ENCODE assay signal across 8 cellular contexts in genomic region chr10:68989317-68989990, GRCh38. TPM values are rescaled to one million over a fixed set of nuclear protein-coding genes. Genes with fewer than 3 reads are reported as not detected.
DNase-seq lines count a peak whose midpoint lies in the region; ATAC-seq and TF ChIP-seq lines count a peak whose summit lies in the region.

No MANE protein-coding gene starts in this region.

- TF ChIP-seq POLR2A in body of pancreas (IDR thresholded peaks at IDR 0.05) (no peak), transverse colon (IDR thresholded peaks at IDR 0.05) (no peak)

- H3K27ac ChIP-seq in body of pancreas (peak overlapping the region; percentile 42 to 91 (median 78)), liver (ENCODE audit: low read depth in 1 of 2, low read length in 2 of 2) (peak overlapping the region; percentile 69 to 70), transverse colon (peak overlapping the region; percentile 88 to 93 (median 89))

- TF ChIP-seq RAD21 in liver (IDR thresholded peaks at IDR 0.05): no peak

- 12 to 19% methylated on average over 14 to 22 of the region's 22 CpGs for WGBS in body of pancreas, 2 donors
- 24% methylated on average over 22 of the region's 22 CpGs for WGBS in liver
- whole genome bisulfite sequencing in transverse colon (ENCODE audit: low coverage in 1 of 2), 2 donors: 5 to 18% methylated on average over 13 to 20 of the region's 22 CpGs

- H3K9ac ChIP-seq in liver (ENCODE audit: low read depth in 1 of 2, low read length in 2 of 2): peak overlapping the region; percentile 60 to 84

- H3K4me1 ChIP-seq in body of pancreas (peaks cover 42% of the 10 kb centered on the region), liver (ENCODE audit: control insufficient read depth in 4 of 4, insufficient read depth in 4 of 4, low read length in 3 of 4) (peaks cover 0 to 19% (median 12%) of the 10 kb centered on the region in 4 donors), transverse colon (peaks cover 5 to 47% (median 33%) of the 10 kb centered on the region in 4 donors)

- H3K4me3 ChIP-seq in AG09309 (ENCODE audit: control insufficient read depth, low read depth, low read length): peak overlapping the region; percentile 99
- H3K4me3 ChIP-seq in body of pancreas: peak overlapping the region; percentile 85 to 95
- peak overlapping the region; percentile 86 to 96 (median 91) for H3K4me3 ChIP-seq in liver (ENCODE audit: low read depth in 1 of 3, low read length in 3 of 3)
- H3K4me3 ChIP-seq in transverse colon: peak overlapping the region; percentile 68 to 89 (median 74)

- intact Hi-C loops in body of pancreas (cut with DNase I): no loop called here
- intact Hi-C loops in transverse colon (cut with DNase I; ENCODE audit: low total_unique reads): no loop called here

- ATAC-seq in HG03196 (IDR thresholded peaks at IDR 0.05; ENCODE audit: unreplicated experiment): peak; percentile 1
- ATAC-seq in body of pancreas: no peak

- no peaks in the 10 kb centered on the region for H3K9me3 ChIP-seq in body of pancreas
- H3K9me3 ChIP-seq in liver (ENCODE audit: control insufficient read depth in 4 of 4, low read length in 3 of 4): no peaks in the 10 kb centered on the region
- no peaks in the 10 kb centered on the region for H3K9me3 ChIP-seq in transverse colon

- no peak for DNase-seq in AG09309 (ENCODE audit: low read depth)
- DNase-seq in body of pancreas: no peak
- no peak for DNase-seq in transverse colon
- no peak for DNase-seq in SKM-1 (lab: John Stamatoyannopoulos, UW; ENCODE audit: unreplicated experiment)
- no peak for DNase-seq in NCI-H1048 (lab: John Stamatoyannopoulos, UW)
- DNase-seq in G401 (ENCODE audit: low spot score): no peak

- in situ Hi-C loops in transverse colon (cut with MboI; ENCODE audit: low pct_ligation_motif_present in 1 of 4, low pct_unique_long_range_greater_than_20kb in 1 of 4, low sequenced_read_pairs in 3 of 4) (loop anchor here in 3 of 4 donors (25.0 kb wide), 2 partner anchors 123 to 398 kb away; partner anchors contain the start of gene VPS26A (in 1 of the 3)), G401 (cut with HindIII; ENCODE audit: low sequenced_read_pairs) (no loop called here)

- H3K36me3 ChIP-seq in body of pancreas (replicated peaks in 1 of 2; ENCODE audit: insufficient read depth in 1 of 2, low read depth in 2 of 2): peaks cover 0 to 2% of the 10 kb centered on the region in 2 donors
- H3K36me3 ChIP-seq in liver (ENCODE audit: control insufficient read depth in 4 of 4, insufficient read depth in 3 of 4, low read depth in 1 of 4, low read length in 3 of 4): peaks cover 0 to 9% (median 5%) of the 10 kb centered on the region in 4 donors
- no peaks in the 10 kb centered on the region for H3K36me3 ChIP-seq in transverse colon

- no peaks in the 10 kb centered on the region for H3K27me3 ChIP-seq in body of pancreas
- H3K27me3 ChIP-seq in liver (ENCODE audit: control insufficient read depth in 4 of 4, insufficient read depth in 4 of 4, low read length in 3 of 4): no peaks in the 10 kb centered on the region
- no peaks in the 10 kb centered on the region for H3K27me3 ChIP-seq in transverse colon

- TF ChIP-seq CTCF in AG09309 (IDR thresholded peaks at IDR 0.05; ENCODE audit: control insufficient read depth, insufficient read depth, low read depth, low read length, missing control alignments) (no peak), body of pancreas (IDR thresholded peaks at IDR 0.05) (no peak), liver (IDR thresholded peaks at IDR 0.05; ENCODE audit: low read depth, low read length, missing input control) (no peak), transverse colon (IDR thresholded peaks at IDR 0.05) (no peak)

- no peak for TF ChIP-seq EP300 in transverse colon (IDR thresholded peaks at IDR 0.05; ENCODE audit: low read depth)

TF ChIP-seq in liver, 16 proteins besides CTCF, POLR2A, EP300 and RAD21:
- no peak for TF ChIP-seq ZBTB33 (IDR thresholded peaks at IDR 0.05)
- no peak for TF ChIP-seq HNF4G (IDR thresholded peaks at IDR 0.05)
- TF ChIP-seq SP1 (IDR thresholded peaks at IDR 0.05): no peak
- no peak for TF ChIP-seq FOXA1 (IDR thresholded peaks at IDR 0.05)
- no peak for TF ChIP-seq HNF4A (conservative IDR thresholded peaks at IDR 0.05)
- TF ChIP-seq MAX (IDR thresholded peaks at IDR 0.05): no peak
- TF ChIP-seq ATF3 (IDR thresholded peaks at IDR 0.05): no peak
- no peak for TF ChIP-seq RXRA (IDR thresholded peaks at IDR 0.05)
- TF ChIP-seq REST (IDR thresholded peaks at IDR 0.05): no peak
- TF ChIP-seq FOXA2 (IDR thresholded peaks at IDR 0.05): no peak
- TF ChIP-seq GABPA (IDR thresholded peaks at IDR 0.05 in 1 of 2, conservative IDR thresholded peaks at IDR 0.05 in 1 of 2): no peak
- no peak for TF ChIP-seq EGR1 (IDR thresholded peaks at IDR 0.05; ENCODE audit: low read depth in 2 of 2)
- TF ChIP-seq JUND (IDR thresholded peaks at IDR 0.05): no peak
- no peak for TF ChIP-seq TAF1 (conservative IDR thresholded peaks at IDR 0.05)
- no peak for TF ChIP-seq NR2F2 (IDR thresholded peaks at IDR 0.05)
- no peak for TF ChIP-seq YY1 (IDR thresholded peaks at IDR 0.05)
TF ChIP-seq in liver: peak in this region for 0.

RNA-seq across cellular contexts. Expression of gene KIFBP, which starts 0.9 kb away (rescaled TPM):
- total RNA-seq in body of pancreas (10 to 100 TPM; 15.8 to 16.9 TPM), liver (10 to 100 TPM in 1 of 2 donors, 1 to 10 TPM in 1; 8.5 to 11.2 TPM), transverse colon (10 to 100 TPM; 20.2 to 31.2 (median 22.6) TPM)
- 1 to 10 TPM; 5.7 to 7.3 TPM for polyA plus RNA-seq in liver
- total RNA-seq in G401 (2014; rRNA removed; shearing (Covaris generic)): 23.6 and 35.4 TPM in 2 replicates

RNA-seq across cellular contexts. Expression of gene DDX21, which starts 33.5 kb away (rescaled TPM):
- 10 to 100 TPM; 24.6 to 38.9 TPM for total RNA-seq in body of pancreas
- total RNA-seq in liver: 10 to 100 TPM; 32.3 to 38.4 TPM
- polyA plus RNA-seq in liver: 10 to 100 TPM; 13.9 to 20.1 TPM
- total RNA-seq in transverse colon: 10 to 100 TPM in 3 of 4 donors, 1 to 10 TPM in 1; 8.8 to 29.5 (median 17.0) TPM
- total RNA-seq in G401 (2014; rRNA removed; shearing (Covaris generic)): 51.8 and 80.4 TPM in 2 replicates
